In genomic region chr10:18397886-18398285, GRCh38 we compare ENCODE assay signal across 19 cellular contexts.
"Had no signal": no experiment of that assay in that cellular context is flagged by ENCODE, and none has a peak within 500 bp of the region (broad histone marks: within the 10 kb centered on the region; RNA-seq: fewer than 3 reads in every experiment).

No MANE protein-coding gene starts in this region.

- H3K9ac ChIP-seq: parathyroid adenoma had no signal

- DNase-seq: activated CD4-positive, alpha-beta T cell treated with anti-CD3 and anti-CD28 coated beads, Interleukin-2, amount 50 U/mL, for 4 hours; activated gamma-delta T cell treated with Interleukin-2 at 50 U/mL for 16 hours; activated T-cell treated with anti-CD3 and anti-CD28 coated beads for 4 hours; cerebellar nuclear complex; effector CD8-positive, alpha-beta T cell; esophagus squamous epithelium; immature natural killer cell; lower lobe of right lung; natural killer cell; stimulated activated CD4-positive, alpha-beta T cell treated with anti-CD3 and anti-CD28 coated beads, Interleukin-4, amount 100 ng/mL, for 24 hours; upper lobe of right lung had no signal

- H3K27me3 ChIP-seq: adrenal gland, esophagus squamous epithelium, upper lobe of right lung had no signal

- H3K9me3 Mint-ChIP-seq: activated naive CD4-positive, alpha-beta T cell treated with anti-CD3 and anti-CD28 coated beads, Interleukin-2, amount 50 U/mL, for 72 hours; activated T-helper 1 cell treated with anti-CD3 and anti-CD28 coated beads, Interleukin-12 subunit alpha, Interleukin-12 subunit beta, Interleukin-2, Interleukin-4 antibody, amounts not matched to agents 30 ng/mL and 10 ng/mL and 1 ng/mL, durations not matched to agents 14 hours and 24 hours and 36 hours; immature natural killer cell; natural killer cell; stimulated activated memory B cell treated with anti-CD40 and anti-IgM and Interleukin-4, amounts not matched to agents 10 μg/mL and 1 μg/mL and 100 μg/mL, for 72 hours had no signal

- H3K4me1 ChIP-seq: parathyroid adenoma, upper lobe of right lung had no signal

- H3K4me3 ChIP-seq: adrenal gland, esophagus squamous epithelium, lower lobe of right lung, thoracic aorta, upper lobe of right lung had no signal

- H3K9me3 ChIP-seq: adrenal gland, esophagus squamous epithelium, lower lobe of right lung, neutrophil, thoracic aorta, upper lobe of right lung had no signal

- FAIRE-seq: bronchial epithelial cell had no signal

- H3K27ac Mint-ChIP-seq: activated naive CD4-positive, alpha-beta T cell treated with anti-CD3 and anti-CD28 coated beads, Interleukin-2, amount 50 U/mL, for 72 hours; activated T-helper 1 cell treated with anti-CD3 and anti-CD28 coated beads, Interleukin-12 subunit alpha, Interleukin-12 subunit beta, Interleukin-2, Interleukin-4 antibody, amounts not matched to agents 30 ng/mL and 10 ng/mL and 1 ng/mL, durations not matched to agents 14 hours and 24 hours and 36 hours; immature natural killer cell; natural killer cell; stimulated activated memory B cell treated with anti-CD40 and anti-IgM and Interleukin-4, amounts not matched to agents 10 μg/mL and 1 μg/mL and 100 μg/mL, for 72 hours had no signal

- H3K36me3 Mint-ChIP-seq: activated naive CD4-positive, alpha-beta T cell treated with anti-CD3 and anti-CD28 coated beads, Interleukin-2, amount 50 U/mL, for 72 hours; immature natural killer cell; natural killer cell; stimulated activated memory B cell treated with anti-CD40 and anti-IgM and Interleukin-4, amounts not matched to agents 10 μg/mL and 1 μg/mL and 100 μg/mL, for 72 hours had no signal

- H3K4me1 Mint-ChIP-seq: immature natural killer cell had no signal

- H3K36me3 ChIP-seq: adrenal gland, esophagus squamous epithelium, lower lobe of right lung, neutrophil, thoracic aorta, upper lobe of right lung had no signal

- H3K27me3 Mint-ChIP-seq: stimulated activated memory B cell treated with anti-CD40 and anti-IgM and Interleukin-4, amounts not matched to agents 10 μg/mL and 1 μg/mL and 100 μg/mL, for 72 hours had no signal

- H3K4me3 Mint-ChIP-seq: activated T-helper 1 cell treated with anti-CD3 and anti-CD28 coated beads, Interleukin-12 subunit alpha, Interleukin-12 subunit beta, Interleukin-2, Interleukin-4 antibody, amounts not matched to agents 30 ng/mL and 10 ng/mL and 1 ng/mL, durations not matched to agents 14 hours and 24 hours and 36 hours; immature natural killer cell; natural killer cell; stimulated activated memory B cell treated with anti-CD40 and anti-IgM and Interleukin-4, amounts not matched to agents 10 μg/mL and 1 μg/mL and 100 μg/mL, for 72 hours had no signal
